ENCODE assay signal across 8 cellular contexts in the genomic region with DNA sequence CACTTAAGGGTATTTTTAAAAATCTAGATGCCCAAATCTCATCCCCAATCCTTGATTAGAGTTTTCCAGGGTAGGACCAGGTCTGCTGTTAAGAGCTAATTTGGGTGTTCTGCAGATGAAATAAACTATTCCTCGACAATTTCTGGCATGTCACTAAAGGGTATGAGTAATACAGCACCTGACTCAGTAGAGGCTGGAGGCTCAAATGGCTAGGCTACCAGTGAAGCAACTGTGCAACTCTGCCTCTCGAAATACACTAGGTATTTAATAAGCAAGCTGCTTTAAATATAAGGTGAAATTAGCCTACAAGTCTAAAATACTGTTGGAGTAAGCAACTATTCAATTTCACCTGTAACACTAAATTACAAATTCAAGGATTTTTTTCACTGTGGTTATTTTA. TPM values are rescaled to one million over a fixed set of nuclear protein-coding genes. Genes with fewer than 3 reads are reported as not detected.
DNase-seq lines count a peak whose midpoint lies in the region; ATAC-seq and TF ChIP-seq lines count a peak whose summit lies in the region.

No MANE protein-coding gene starts in this region.

- no peak for TF ChIP-seq CTCF in WI38 (IDR thresholded peaks at IDR 0.05; ENCODE audit: low read depth, low read length)
- no peak for TF ChIP-seq CTCF in omental fat pad (IDR thresholded peaks at IDR 0.05)

- peaks cover 32% of the 10 kb centered on the region for H3K4me1 Mint-ChIP-seq in activated CD4-positive, alpha-beta T cell treated with anti-CD3 and anti-CD28 coated beads, Interleukin-2, amount 10 ng/mL, durations not matched to agents 7 days and 5 days
- peaks cover 34% of the 10 kb centered on the region for H3K4me1 Mint-ChIP-seq in stimulated activated memory B cell treated with anti-CD40 and anti-IgM and Interleukin-4, amounts not matched to agents 10 μg/mL and 1 μg/mL and 100 μg/mL, for 72 hours

- H3K9me3 Mint-ChIP-seq in activated CD4-positive, alpha-beta T cell treated with anti-CD3 and anti-CD28 coated beads, Interleukin-2, amount 10 ng/mL, durations not matched to agents 7 days and 5 days = no peaks in the 10 kb centered on the region
- H3K9me3 Mint-ChIP-seq in stimulated activated memory B cell treated with anti-CD40 and anti-IgM and Interleukin-4, amounts not matched to agents 10 μg/mL and 1 μg/mL and 100 μg/mL, for 72 hours = no peaks in the 10 kb centered on the region

- peaks cover 37% of the 10 kb centered on the region for H3K36me3 Mint-ChIP-seq in activated CD4-positive, alpha-beta T cell treated with anti-CD3 and anti-CD28 coated beads, Interleukin-2, amount 10 ng/mL, durations not matched to agents 7 days and 5 days (ENCODE audit: low read depth)
- H3K36me3 Mint-ChIP-seq in stimulated activated memory B cell treated with anti-CD40 and anti-IgM and Interleukin-4, amounts not matched to agents 10 μg/mL and 1 μg/mL and 100 μg/mL, for 72 hours = peaks cover 19% of the 10 kb centered on the region

- peak overlapping the region; percentile 89 for H3K4me3 Mint-ChIP-seq in activated CD4-positive, alpha-beta T cell treated with anti-CD3 and anti-CD28 coated beads, Interleukin-2, amount 10 ng/mL, durations not matched to agents 7 days and 5 days
- H3K4me3 Mint-ChIP-seq in stimulated activated memory B cell treated with anti-CD40 and anti-IgM and Interleukin-4, amounts not matched to agents 10 μg/mL and 1 μg/mL and 100 μg/mL, for 72 hours = peak overlapping the region; percentile 51

- no peak overlapping the region for H3K27ac Mint-ChIP-seq in activated CD4-positive, alpha-beta T cell treated with anti-CD3 and anti-CD28 coated beads, Interleukin-2, amount 10 ng/mL, durations not matched to agents 7 days and 5 days
- no peak overlapping the region for H3K27ac Mint-ChIP-seq in stimulated activated memory B cell treated with anti-CD40 and anti-IgM and Interleukin-4, amounts not matched to agents 10 μg/mL and 1 μg/mL and 100 μg/mL, for 72 hours

- ATAC-seq in stimulated activated memory B cell treated with anti-CD40 and anti-IgM and Interleukin-4, amounts not matched to agents 10 μg/mL and 1 μg/mL and 100 μg/mL, for 72 hours = no peak
- no peak for ATAC-seq in omental fat pad (ENCODE audit: low FRiP score)

- CTCF ChIA-PET in activated CD4-positive, alpha-beta T cell treated with anti-CD3 and anti-CD28 coated beads, Interleukin-2, amount 10 ng/mL, durations not matched to agents 7 days and 5 days (lab: Charles Lee) = interaction anchor here (4.4 kb wide), 1 partner anchor 34 kb away, joined by 26 read pairs; no protein-coding TSS in a partner anchor

- DNase-seq in activated CD4-positive, alpha-beta T cell treated with anti-CD3 and anti-CD28 coated beads, Interleukin-2, amount 10 ng/mL, durations not matched to agents 7 days and 5 days = no peak
- DNase-seq in activated CD4-positive, alpha-beta T cell treated with anti-CD3 and anti-CD28 coated beads for 1 hour = no peak
- peak; percentile 7 for DNase-seq in glomerular endothelial cell (ENCODE audit: extremely low read depth, low read depth, low spot score)
- DNase-seq in G401 (ENCODE audit: low spot score) = no peak
- no peak for DNase-seq in stimulated activated CD4-positive, alpha-beta T cell treated with anti-CD3 and anti-CD28 coated beads, Interleukin-12 subunit alpha, Interleukin-12 subunit beta, amount 100 ng/mL, for 4 hours
- DNase-seq in omental fat pad (ENCODE audit: low spot score) = no peak

- H3K4me3 ChIP-seq in WI38 (ENCODE audit: low read depth, low read length) = peak overlapping the region; percentile 98

- in situ Hi-C loops in G401 (cut with HindIII; ENCODE audit: low sequenced_read_pairs) = no loop called here

- H3K27me3 Mint-ChIP-seq in activated CD4-positive, alpha-beta T cell treated with anti-CD3 and anti-CD28 coated beads, Interleukin-2, amount 10 ng/mL, durations not matched to agents 7 days and 5 days = no peaks in the 10 kb centered on the region
- H3K27me3 Mint-ChIP-seq in stimulated activated memory B cell treated with anti-CD40 and anti-IgM and Interleukin-4, amounts not matched to agents 10 μg/mL and 1 μg/mL and 100 μg/mL, for 72 hours = no peaks in the 10 kb centered on the region

- POLR2A ChIA-PET in activated CD4-positive, alpha-beta T cell treated with anti-CD3 and anti-CD28 coated beads, Interleukin-2, amount 10 ng/mL, durations not matched to agents 7 days and 5 days (lab: Charles Lee) = no interaction called here

RNA-seq across cellular contexts. Expression of a gene that starts 1.5 kb away (rescaled TPM):
- 10 to 100 TPM; 38.7 to 46.0 TPM for total RNA-seq in activated CD4-positive, alpha-beta T cell treated with anti-CD3 and anti-CD28 coated beads, Interleukin-2, amount 10 ng/mL, durations not matched to agents 7 days and 5 days
- 23.7 and 26.5 TPM in 2 replicates for total RNA-seq in glomerular endothelial cell
- total RNA-seq in G401 (2014; rRNA removed; shearing (Covaris generic)) = 13.5 and 23.0 TPM in 2 replicates
- 10 to 100 TPM; 27.0 to 33.7 (median 27.5) TPM for total RNA-seq in omental fat pad

RNA-seq across cellular contexts. Expression of a gene that starts 33.4 kb away (rescaled TPM):
- total RNA-seq in activated CD4-positive, alpha-beta T cell treated with anti-CD3 and anti-CD28 coated beads, Interleukin-2, amount 10 ng/mL, durations not matched to agents 7 days and 5 days = 10 to 100 TPM; 14.1 to 15.5 TPM
- total RNA-seq in glomerular endothelial cell = 17.0 and 18.1 TPM in 2 replicates
- total RNA-seq in G401 (2014; rRNA removed; shearing (Covaris generic)) = 27.2 and 29.0 TPM in 2 replicates
- 10 to 100 TPM; 11.7 to 16.6 (median 13.0) TPM for total RNA-seq in omental fat pad
